20 cellular contexts compared by ENCODE assay signal in the genomic region with DNA sequence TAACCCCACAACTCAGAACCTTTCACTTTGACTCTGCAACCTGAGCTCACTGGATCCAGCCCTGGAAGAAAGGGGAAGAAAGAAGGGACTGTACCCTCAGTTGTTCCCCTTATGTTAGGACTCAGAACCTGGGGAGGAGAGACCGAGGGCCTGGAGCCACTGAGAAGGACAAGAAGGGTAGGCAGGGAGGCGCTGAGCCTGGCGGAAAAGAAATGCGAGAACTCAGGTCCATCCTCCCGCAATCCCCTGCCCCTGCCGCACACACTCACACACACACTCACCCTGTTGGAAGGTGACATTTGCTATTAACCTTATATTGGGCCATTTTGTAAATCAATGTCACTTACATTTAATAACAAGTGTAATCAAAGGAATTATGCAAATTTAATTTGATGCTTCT.
"Had no signal": no experiment of that assay in that cellular context is flagged by ENCODE, and none has a peak within 500 bp of the region (broad histone marks: within the 10 kb centered on the region; RNA-seq: fewer than 3 reads in every experiment).

No MANE protein-coding gene starts in this region.

- H3K4me3 ChIP-seq: SJCRH30 had no signal

- H3K27ac ChIP-seq: HL-60, RWPE1, SJCRH30 had no signal

- H3K4me1 ChIP-seq: SJCRH30 had no signal

- ATAC-seq: Panc1, PC-3, SK-N-SH treated with all-trans-retinoic acid at 6 μM for 48 hours had no signal

- DNase-seq: KBM-7, MV-4-11, NCI-H1048, NCI-H1105, NCI-H1417, NCI-H1436 treated with DMSO at 0.1 percent for 48 hours, NCI-H1694 treated with DMSO at 0.1 percent for 48 hours, NCI-H1930, NCI-H2081, NCI-H2107, NCI-H2227 treated with DMSO at 0.1 percent for 48 hours, NCI-H524, NCI-H748 treated with DMSO at 0.1 percent for 48 hours, PC-3, SHP77 treated with DMSO at 0.1 percent for 48 hours, SJCRH30 had no signal

- H3K9me3 ChIP-seq: SJCRH30 had no signal

- H3K36me3 ChIP-seq: SJCRH30 had no signal
